ENCODE assay signal across 21 cellular contexts in genomic region chr9:104981543-104982129, GRCh38. TPM values are rescaled to one million over a fixed set of nuclear protein-coding genes. Genes with fewer than 3 reads are reported as not detected.
DNase-seq lines count a peak whose midpoint lies in the region; ATAC-seq and TF ChIP-seq lines count a peak whose summit lies in the region.
"Had no signal": no experiment of that assay in that cellular context is flagged by ENCODE, and none has a peak within 500 bp of the region (broad histone marks: within the 10 kb centered on the region; RNA-seq: fewer than 3 reads in every experiment).

No MANE protein-coding gene starts in this region.

- H3K4me3 ChIP-seq in BLaER1, result no peak overlapping the region
- no peak overlapping the region for H3K4me3 ChIP-seq in body of pancreas
- H3K4me3 ChIP-seq: GM12878, GM23338 had no signal

- H3K36me3 ChIP-seq in BLaER1 (no peaks in the 10 kb centered on the region), body of pancreas (replicated peaks in 1 of 2; ENCODE audit: insufficient read depth in 1 of 2, low read depth in 2 of 2) (no peaks in the 10 kb centered on the region)

- H3K9me3 ChIP-seq in BLaER1 (peaks cover 7% of the 10 kb centered on the region; the same call in 1 of the 2 replicates), body of pancreas (no peaks in the 10 kb centered on the region)

- ATAC-seq in body of pancreas (peak; percentile 94), GM21423 (IDR thresholded peaks at IDR 0.05; ENCODE audit: unreplicated experiment) (no peak)
- ATAC-seq: GM12878, GM23338, HCT116 had no signal

- intact Hi-C loops in body of pancreas (cut with DNase I), result loop anchor here (10.0 kb wide), 1 partner anchor 63 kb away; no protein-coding TSS in a partner anchor

- H3K4me1 ChIP-seq in BLaER1 (peaks cover 42% of the 10 kb centered on the region), body of pancreas (peaks cover 17% of the 10 kb centered on the region)

- no peak overlapping the region for H3K9ac ChIP-seq in BLaER1

- 43 to 53% methylated on average over 8 of the region's 8 CpGs for WGBS in body of pancreas, 2 donors

- TF ChIP-seq POLR2A in body of pancreas (IDR thresholded peaks at IDR 0.05), result no peak

- peak overlapping the region; percentile 51 for H3K4me2 ChIP-seq in BLaER1
- H3K4me2 ChIP-seq: GM23338 had no signal

- no peaks in the 10 kb centered on the region for H4K20me1 ChIP-seq in BLaER1

- no peak for TF ChIP-seq CTCF in body of pancreas (IDR thresholded peaks at IDR 0.05)

- TF ChIP-seq RAD21 in Ishikawa (IDR thresholded peaks at IDR 0.05; ENCODE audit: low read depth), result no peak

- DNase-seq in DMS79 treated with DMSO at 0.1 percent for 48 hours (lab: John Stamatoyannopoulos, UW), result peak; percentile 2
- DNase-seq in DMS79 (lab: John Stamatoyannopoulos, UW), result no peak
- DNase-seq in body of pancreas, result peak; percentile 38 to 79 (median 66)
- DNase-seq in NAMALWA (ENCODE audit: low spot score), result no peak
- DNase-seq in KG1 (lab: John Stamatoyannopoulos, UW), result no peak
- DNase-seq: C1 segment of cervical spinal cord; Calu3; CD4-positive, alpha-beta memory T cell; COR-L47; DMS53; EL; GDM1; H9; HFFc6 had no signal

- TF ChIP-seq EP300 in Ishikawa (IDR thresholded peaks at IDR 0.05; ENCODE audit: borderline replicate concordance), result no peak

- H3K27ac ChIP-seq in BLaER1 (no peak overlapping the region; the same call in 1 of the 2 replicates), body of pancreas (peak overlapping the region in 3 of 4 donors; percentile 37 to 56 (median 48))
- H3K27ac ChIP-seq: 22Rv1 had no signal

- H3K27me3 ChIP-seq in BLaER1 (no peaks in the 10 kb centered on the region), body of pancreas (no peaks in the 10 kb centered on the region)

TF ChIP-seq in Ishikawa, 13 proteins besides CTCF, POLR2A, EP300 and RAD21:
- TF ChIP-seq, protein P1, sequence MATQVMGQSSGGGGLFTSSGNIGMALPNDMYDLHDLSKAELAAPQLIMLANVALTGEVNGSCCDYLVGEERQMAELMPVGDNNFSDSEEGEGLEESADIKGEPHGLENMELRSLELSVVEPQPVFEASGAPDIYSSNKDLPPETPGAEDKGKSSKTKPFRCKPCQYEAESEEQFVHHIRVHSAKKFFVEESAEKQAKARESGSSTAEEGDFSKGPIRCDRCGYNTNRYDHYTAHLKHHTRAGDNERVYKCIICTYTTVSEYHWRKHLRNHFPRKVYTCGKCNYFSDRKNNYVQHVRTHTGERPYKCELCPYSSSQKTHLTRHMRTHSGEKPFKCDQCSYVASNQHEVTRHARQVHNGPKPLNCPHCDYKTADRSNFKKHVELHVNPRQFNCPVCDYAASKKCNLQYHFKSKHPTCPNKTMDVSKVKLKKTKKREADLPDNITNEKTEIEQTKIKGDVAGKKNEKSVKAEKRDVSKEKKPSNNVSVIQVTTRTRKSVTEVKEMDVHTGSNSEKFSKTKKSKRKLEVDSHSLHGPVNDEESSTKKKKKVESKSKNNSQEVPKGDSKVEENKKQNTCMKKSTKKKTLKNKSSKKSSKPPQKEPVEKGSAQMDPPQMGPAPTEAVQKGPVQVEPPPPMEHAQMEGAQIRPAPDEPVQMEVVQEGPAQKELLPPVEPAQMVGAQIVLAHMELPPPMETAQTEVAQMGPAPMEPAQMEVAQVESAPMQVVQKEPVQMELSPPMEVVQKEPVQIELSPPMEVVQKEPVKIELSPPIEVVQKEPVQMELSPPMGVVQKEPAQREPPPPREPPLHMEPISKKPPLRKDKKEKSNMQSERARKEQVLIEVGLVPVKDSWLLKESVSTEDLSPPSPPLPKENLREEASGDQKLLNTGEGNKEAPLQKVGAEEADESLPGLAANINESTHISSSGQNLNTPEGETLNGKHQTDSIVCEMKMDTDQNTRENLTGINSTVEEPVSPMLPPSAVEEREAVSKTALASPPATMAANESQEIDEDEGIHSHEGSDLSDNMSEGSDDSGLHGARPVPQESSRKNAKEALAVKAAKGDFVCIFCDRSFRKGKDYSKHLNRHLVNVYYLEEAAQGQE (IDR thresholded peaks at IDR 0.05; ENCODE audit: low read depth), result peak; percentile 59
- no peak for TF ChIP-seq CEBPB (IDR thresholded peaks at IDR 0.05)
- TF ChIP-seq TAF1 (IDR thresholded peaks at IDR 0.05; ENCODE audit: low read depth), result no peak
- TF ChIP-seq YY1 (IDR thresholded peaks at IDR 0.05; ENCODE audit: low read depth), result no peak
- TF ChIP-seq TEAD4 (IDR thresholded peaks at IDR 0.05), result no peak
- TF ChIP-seq TCF12 (IDR thresholded peaks at IDR 0.05; ENCODE audit: low read depth), result no peak

RNA-seq across cellular contexts. Expression of gene ABCA1, which starts 53.7 kb away (rescaled TPM):
- 10 to 100 TPM; 18.1 to 18.9 TPM for total RNA-seq in body of pancreas

Comparison
In these comparisons a context has a peak if more than half of its experiments do, and no peak if none do; other contexts are left out.
1. DNase-seq: peak in DMS79 treated with DMSO at 0.1 percent for 48 hours (single experiment) and body of pancreas (4 of 4); none in DMS79 (single experiment), NAMALWA (single experiment) and KG1 (single experiment).